In the genomic region with DNA sequence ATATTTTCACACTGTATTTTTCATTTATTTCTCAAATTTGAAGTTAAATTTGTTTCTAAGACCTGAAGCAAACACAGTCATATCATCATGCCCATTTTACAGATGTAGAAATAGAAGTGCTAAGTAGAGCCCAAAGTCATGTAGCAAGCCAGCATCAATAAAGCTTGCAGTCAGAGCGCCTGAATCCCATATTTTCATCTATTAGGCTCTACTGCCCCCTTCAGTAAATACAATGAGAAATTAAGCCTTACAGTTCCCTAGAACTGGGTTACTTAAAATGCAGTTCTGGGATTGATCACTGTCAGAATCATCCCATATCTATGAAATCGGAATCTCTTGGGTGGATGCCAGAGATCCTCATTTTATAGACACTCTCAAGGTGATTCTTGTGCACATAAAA, we compare ENCODE assay signal across 8 cellular contexts.
DNase-seq lines count a peak whose midpoint lies in the region; ATAC-seq, FAIRE-seq and TF ChIP-seq lines count a peak whose summit lies in the region.

No MANE protein-coding gene starts in this region.

- H3K27ac Mint-ChIP-seq in stimulated activated naive CD8-positive, alpha-beta T cell treated with anti-CD3 and anti-CD28 coated beads, Interleukin-15, amount 100 ng/mL, for 72 hours = no peak overlapping the region

- TF ChIP-seq CTCF in Panc1 (IDR thresholded peaks at IDR 0.05) = peak; percentile 60; the same call in 1 of the 2 replicates

- no peak overlapping the region for H3K4me3 ChIP-seq in Panc1 (ENCODE audit: low read depth in 2 of 2, low read length in 2 of 2)
- H3K4me3 ChIP-seq in small intestine (ENCODE audit: low read depth in 1 of 2, low read length in 2 of 2) = no peak overlapping the region

- ATAC-seq in Panc1 (peak; percentile 95), GM19463 (IDR thresholded peaks at IDR 0.05; ENCODE audit: unreplicated experiment) (no peak), GM21723 (IDR thresholded peaks at IDR 0.05; ENCODE audit: unreplicated experiment) (no peak)
- no peak for ATAC-seq in stimulated activated naive CD8-positive, alpha-beta T cell treated with anti-CD3 and anti-CD28 coated beads, Interleukin-15, amount 100 ng/mL, for 72 hours

- H3K9me3 ChIP-seq in Panc1 (ENCODE audit: control insufficient read depth, insufficient read depth, low read depth, low read length) = no peaks in the 10 kb centered on the region
- no peaks in the 10 kb centered on the region for H3K9me3 ChIP-seq in small intestine (ENCODE audit: control insufficient read depth, low read depth)

- H3K4me1 ChIP-seq in Panc1 (ENCODE audit: control insufficient read depth, insufficient read depth, low read length) (peaks cover 9% of the 10 kb centered on the region), small intestine (ENCODE audit: control insufficient read depth in 2 of 2, insufficient read depth in 1 of 2, low read depth in 1 of 2, low read length in 1 of 2) (no peaks in the 10 kb centered on the region)

- no peak for FAIRE-seq in small intestine (lab: Jason Lieb, UNC)

- H3K27me3 ChIP-seq in Panc1 (ENCODE audit: control insufficient read depth, insufficient read depth, low read length) = no peaks in the 10 kb centered on the region; the same call in 1 of the 2 replicates
- no peaks in the 10 kb centered on the region for H3K27me3 ChIP-seq in small intestine (ENCODE audit: control insufficient read depth in 2 of 2, insufficient read depth in 2 of 2, low read length in 2 of 2)

- intact Hi-C loops in Panc1 (cut with micrococcal nuclease; ENCODE audit: unreplicated experiment) = loop anchor here (2.0 to 5.0 kb wide), 3 partner anchors 99 to 588 kb away; no protein-coding TSS in a partner anchor

- CTCF ChIA-PET in Panc1 (lab: Charles Lee) = interaction anchor here (0.5 to 1.6 kb wide), 5 partner anchors 98 to 195 kb away, joined by 3 to 18 read pairs (median 5); no protein-coding TSS in a partner anchor

- H3K4me3 Mint-ChIP-seq in stimulated activated naive CD8-positive, alpha-beta T cell treated with anti-CD3 and anti-CD28 coated beads, Interleukin-15, amount 100 ng/mL, for 72 hours = no peak overlapping the region

- DNase-seq in COLO829 (ENCODE audit: low spot score) (peak; percentile 28), HuH-7.5 (ENCODE audit: low spot score) (peak; percentile 32), Panc1 (ENCODE audit: low read depth, low spot score) (peak; percentile 25), fibroblast of the conjunctiva (ENCODE audit: low read depth) (peak; percentile 53), small intestine (peak; percentile 70)
- no peak for DNase-seq in stimulated activated naive CD8-positive, alpha-beta T cell treated with anti-CD3 and anti-CD28 coated beads, Interleukin-15, amount 100 ng/mL, for 72 hours

- peaks cover 40% of the 10 kb centered on the region for H3K27me3 Mint-ChIP-seq in stimulated activated naive CD8-positive, alpha-beta T cell treated with anti-CD3 and anti-CD28 coated beads, Interleukin-15, amount 100 ng/mL, for 72 hours

- H3K36me3 ChIP-seq in Panc1 (ENCODE audit: control insufficient read depth, insufficient read depth, low read length) (no peaks in the 10 kb centered on the region), small intestine (ENCODE audit: control insufficient read depth in 2 of 2, insufficient read depth in 2 of 2, low read length in 2 of 2) (no peaks in the 10 kb centered on the region)

- in situ Hi-C loops in Panc1 (cut with HindIII; ENCODE audit: low pct_unique_long_range_greater_than_20kb, low sequenced_read_pairs) = no loop called here

- BruUV-seq in Panc1 (replicated peaks; lab: Mats Ljungman, UMichigan) = no TSS peak

- 9 to 23% (median 14%) methylated on average over 2 of the region's 2 CpGs for WGBS in small intestine, 3 donors

- H3K27ac ChIP-seq in Panc1 (ENCODE audit: low read length) (peak overlapping the region; percentile 74; the same call in 1 of the 2 replicates), small intestine (ENCODE audit: low read depth in 1 of 2, low read length in 1 of 2) (no peak overlapping the region)

- no peaks in the 10 kb centered on the region for H3K4me1 Mint-ChIP-seq in stimulated activated naive CD8-positive, alpha-beta T cell treated with anti-CD3 and anti-CD28 coated beads, Interleukin-15, amount 100 ng/mL, for 72 hours

- H3K9me3 Mint-ChIP-seq in stimulated activated naive CD8-positive, alpha-beta T cell treated with anti-CD3 and anti-CD28 coated beads, Interleukin-15, amount 100 ng/mL, for 72 hours = no peaks in the 10 kb centered on the region

- POLR2A ChIA-PET in Panc1 (lab: Charles Lee) = interaction anchor here (0.7 kb wide), 1 partner anchor 161 kb away, joined by 4 read pairs; no protein-coding TSS in a partner anchor

Comparison
In these comparisons a context has a peak if more than half of its experiments do, and no peak if none do; other contexts are left out.
1. DNase-seq: peak in COLO829 (single experiment), HuH-7.5 (single experiment), Panc1 (single experiment), fibroblast of the conjunctiva (single experiment) and small intestine (single experiment); none in stimulated activated naive CD8-positive, alpha-beta T cell treated with anti-CD3 and anti-CD28 coated beads, Interleukin-15, amount 100 ng/mL, for 72 hours (0 of 2).